ENCODE assay signal across 1 cellular context in genomic region chr3:33229066-33229465, GRCh38.
A peak's percentile ranks its signal among the peaks of the same experiment; 100 is the strongest.
TF ChIP-seq lines count a peak whose summit lies in the region.

No MANE protein-coding gene starts in this region.

TF ChIP-seq in K562, 482 proteins besides CTCF, POLR2A, EP300 and RAD21 (continued from another document):
- no peak for TF ChIP-seq NR4A1 (CRISPR knock-in tag; IDR thresholded peaks at IDR 0.05)
- TF ChIP-seq NR4A1 (tag; IDR thresholded peaks at IDR 0.05): peak; percentile 65
- TF ChIP-seq NFIC (IDR thresholded peaks at IDR 0.05): peak; percentile 40
- no peak for TF ChIP-seq EWSR1 (IDR thresholded peaks at IDR 0.05; ENCODE audit: borderline replicate concordance, low read depth, partially characterized antibody)
- TF ChIP-seq FOXM1 (IDR thresholded peaks at IDR 0.05; ENCODE audit: low read depth): peak; percentile 74; the same call in 1 of the 2 replicates
- no peak for TF ChIP-seq FOXM1 (CRISPR knock-in tag; IDR thresholded peaks at IDR 0.05; ENCODE audit: low read depth)
- TF ChIP-seq CBFA2T3 (IDR thresholded peaks at IDR 0.05): peak; percentile 87
- no peak for TF ChIP-seq ZFP36 (IDR thresholded peaks at IDR 0.05; ENCODE audit: low read depth, low read length, partially characterized antibody)
- no peak for TF ChIP-seq KAT8 (IDR thresholded peaks at IDR 0.05; ENCODE audit: low read depth)
- peak; percentile 33; the same call in 1 of the 2 replicates for TF ChIP-seq STAT5A (IDR thresholded peaks at IDR 0.05; ENCODE audit: borderline replicate concordance, low read length)
TF ChIP-seq in K562: peak in this region for 33.
